Comparison of ENCODE assay signal across 17 cellular contexts in genomic region chr10:51273572-51273971, GRCh38.
"Had no signal": no experiment of that assay in that cellular context is flagged by ENCODE, and none has a peak within 500 bp of the region (broad histone marks: within the 10 kb centered on the region; RNA-seq: fewer than 3 reads in every experiment).

No MANE protein-coding gene starts in this region.

- ATAC-seq: effector memory CD8-positive, alpha-beta T cell; psoas muscle; right cardiac atrium; stimulated activated memory B cell treated with anti-CD40 and anti-IgM and Interleukin-4, amounts not matched to agents 10 μg/mL and 1 μg/mL and 100 μg/mL, for 72 hours; WTC11 had no signal

- H3K4me3 ChIP-seq: cardiac muscle cell, esophagus squamous epithelium, psoas muscle, smooth muscle cell had no signal

- H3K36me3 ChIP-seq: cardiac muscle cell, esophagus squamous epithelium had no signal

- H3K27ac ChIP-seq: cardiac muscle cell, esophagus squamous epithelium, psoas muscle had no signal

- H3K4me1 ChIP-seq: psoas muscle had no signal

- H3K27me3 ChIP-seq: cardiac muscle cell, esophagus squamous epithelium had no signal

- DNase-seq: activated CD4-positive, alpha-beta memory T cell treated with anti-CD3 and anti-CD28 coated beads for 36 hours; activated CD4-positive, alpha-beta T cell treated with anti-CD3 and anti-CD28 coated beads for 4 hours; activated naive CD4-positive, alpha-beta T cell treated with Interleukin-2 at 50 U/mL for 16 hours; activated naive CD8-positive, alpha-beta T cell treated with anti-CD3 and anti-CD28 coated beads, Interleukin-2, amount 10 ng/mL, durations not matched to agents 7 days and 5 days; effector memory CD8-positive, alpha-beta T cell; esophagus squamous epithelium; foreskin fibroblast; glutamatergic neuron; islet precursor cell; mammary epithelial cell; psoas muscle; stimulated activated CD4-positive, alpha-beta T cell treated with anti-CD3 and anti-CD28 coated beads, Interleukin-4, amount 100 ng/mL, for 4 hours had no signal

- H3K4me2 ChIP-seq: smooth muscle cell had no signal

- H3K9me3 ChIP-seq: esophagus squamous epithelium, psoas muscle had no signal
